ENCODE assay signal across 3 cellular contexts in genomic region chr7:33109758-33110238, GRCh38.
A peak's percentile ranks its signal among the peaks of the same experiment; 100 is the strongest.
TF ChIP-seq lines count a peak whose summit lies in the region.

No MANE protein-coding gene starts in this region.

TF ChIP-seq in A549, 52 proteins besides CTCF, POLR2A, EP300 and RAD21:
- TF ChIP-seq EHF (CRISPR knock-in tag; IDR thresholded peaks at IDR 0.05) (no peak), FOSL2 (IDR thresholded peaks at IDR 0.05) (no peak), FOSL2 (CRISPR knock-in tag; IDR thresholded peaks at IDR 0.05) (peak; percentile 63), NR3C1 (IDR thresholded peaks at IDR 0.05) (no peak), HEYL (CRISPR knock-in tag; IDR thresholded peaks at IDR 0.05) (no peak), KDM5A (IDR thresholded peaks at IDR 0.05) (no peak), POLR2AphosphoS2 (conservative IDR thresholded peaks at IDR 0.05; ENCODE audit: low read length) (no peak)
- TF ChIP-seq, protein P1, sequence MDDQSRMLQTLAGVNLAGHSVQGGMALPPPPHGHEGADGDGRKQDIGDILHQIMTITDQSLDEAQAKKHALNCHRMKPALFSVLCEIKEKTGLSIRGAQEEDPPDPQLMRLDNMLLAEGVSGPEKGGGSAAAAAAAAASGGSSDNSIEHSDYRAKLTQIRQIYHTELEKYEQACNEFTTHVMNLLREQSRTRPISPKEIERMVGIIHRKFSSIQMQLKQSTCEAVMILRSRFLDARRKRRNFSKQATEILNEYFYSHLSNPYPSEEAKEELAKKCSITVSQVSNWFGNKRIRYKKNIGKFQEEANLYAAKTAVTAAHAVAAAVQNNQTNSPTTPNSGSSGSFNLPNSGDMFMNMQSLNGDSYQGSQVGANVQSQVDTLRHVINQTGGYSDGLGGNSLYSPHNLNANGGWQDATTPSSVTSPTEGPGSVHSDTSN (IDR thresholded peaks at IDR 0.05), result no peak

TF ChIP-seq in GM23338, 12 proteins besides CTCF, POLR2A, EP300 and RAD21 (continues in another document):
- no peak for TF ChIP-seq CREB1 (CRISPR knock-in tag; IDR thresholded peaks at IDR 0.05; ENCODE audit: low read depth)
- no peak for TF ChIP-seq NANOG (IDR thresholded peaks at IDR 0.05; ENCODE audit: borderline replicate concordance)
- no peak for TF ChIP-seq STAT1 (IDR thresholded peaks at IDR 0.05; ENCODE audit: unreplicated experiment)
- no peak for TF ChIP-seq REST (IDR thresholded peaks at IDR 0.05; ENCODE audit: unreplicated experiment)
- no peak for TF ChIP-seq POLR2AphosphoS5 (IDR thresholded peaks at IDR 0.05; ENCODE audit: low read depth)
- TF ChIP-seq, protein P2, sequence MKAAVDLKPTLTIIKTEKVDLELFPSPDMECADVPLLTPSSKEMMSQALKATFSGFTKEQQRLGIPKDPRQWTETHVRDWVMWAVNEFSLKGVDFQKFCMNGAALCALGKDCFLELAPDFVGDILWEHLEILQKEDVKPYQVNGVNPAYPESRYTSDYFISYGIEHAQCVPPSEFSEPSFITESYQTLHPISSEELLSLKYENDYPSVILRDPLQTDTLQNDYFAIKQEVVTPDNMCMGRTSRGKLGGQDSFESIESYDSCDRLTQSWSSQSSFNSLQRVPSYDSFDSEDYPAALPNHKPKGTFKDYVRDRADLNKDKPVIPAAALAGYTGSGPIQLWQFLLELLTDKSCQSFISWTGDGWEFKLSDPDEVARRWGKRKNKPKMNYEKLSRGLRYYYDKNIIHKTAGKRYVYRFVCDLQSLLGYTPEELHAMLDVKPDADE (IDR thresholded peaks at IDR 0.05), result no peak
- no peak for TF ChIP-seq ZNF462 (CRISPR knock-in tag; IDR thresholded peaks at IDR 0.05)

TF ChIP-seq in SK-N-SH treated with all-trans-retinoic acid at 6 μM for 48 hours, 23 proteins besides CTCF, POLR2A, EP300 and RAD21:
- no peak for TF ChIP-seq ESRRG (CRISPR knock-in tag; IDR thresholded peaks at IDR 0.05)
- no peak for TF ChIP-seq ARNTL (CRISPR knock-in tag; IDR thresholded peaks at IDR 0.05; ENCODE audit: borderline replicate concordance, low read depth)
- 0 out of 2 replicates have a peak, but pooled peaks have one; percentile 36 for TF ChIP-seq ZNF8 (CRISPR knock-in tag; IDR thresholded peaks at IDR 0.05)
- no peak; the same call in 1 of the 2 replicates for TF ChIP-seq PPARA (CRISPR knock-in tag; IDR thresholded peaks at IDR 0.05; ENCODE audit: borderline replicate concordance)
